8 cellular contexts compared by ENCODE assay signal in the genomic region with DNA sequence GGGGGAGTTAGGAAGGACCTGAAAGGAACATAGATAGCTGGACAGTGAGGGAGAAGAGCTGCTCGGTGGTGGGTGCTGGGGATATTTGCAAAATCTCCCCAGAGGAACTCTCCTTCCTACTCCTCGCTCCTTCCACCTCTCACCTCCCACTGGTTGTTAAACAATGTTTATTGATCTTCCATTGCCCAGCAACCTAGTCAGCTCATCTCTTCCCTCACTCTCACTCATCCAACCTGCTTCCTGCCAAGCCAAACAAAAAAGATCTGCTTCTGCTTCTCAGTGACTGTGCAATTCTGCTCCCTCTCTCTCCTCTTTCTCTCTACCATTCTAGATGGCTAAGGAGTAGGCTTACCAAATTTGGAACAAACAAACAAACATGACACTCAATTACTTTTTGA.
A peak's percentile ranks its signal among the peaks of the same experiment; 100 is the strongest.
DNase-seq lines count a peak whose midpoint lies in the region; ATAC-seq lines count a peak whose summit lies in the region.

No MANE protein-coding gene starts in this region.

- H3K27me3 ChIP-seq in HAP-1 (ENCODE audit: low read depth) = no peaks in the 10 kb centered on the region

- no peaks in the 10 kb centered on the region for H3K4me1 ChIP-seq in HAP-1

- in situ Hi-C loops in HAP-1 (cut with MboI; ENCODE audit: low sequenced_read_pairs) = no loop called here

- H3K4me3 ChIP-seq in HAP-1 = no peak overlapping the region

- H3K36me3 ChIP-seq in HAP-1 (replicated peaks) = no peaks in the 10 kb centered on the region

- peak overlapping the region; percentile 15 for H3K27ac ChIP-seq in epithelial cell of prostate

- ATAC-seq in GM19023 (IDR thresholded peaks at IDR 0.05; ENCODE audit: unreplicated experiment) = no peak

- no peaks in the 10 kb centered on the region for H3K9me3 ChIP-seq in HAP-1

- peak; percentile 45 for DNase-seq in EL
- DNase-seq in NOMO-1 treated with DMSO at 0.1 percent for 48 hours (lab: John Stamatoyannopoulos, UW; ENCODE audit: unreplicated experiment) = peak; percentile 73
- DNase-seq in epithelial cell of prostate (ENCODE audit: low read depth, low spot score) = no peak
- peak; percentile 84 for DNase-seq in renal cortical epithelial cell (ENCODE audit: low read depth)
- no peak for DNase-seq in NK-92 treated with Interleukin-12 subunit alpha and Interleukin-12 subunit beta, amount 100 ng/mL, for 24 hours (lab: John Stamatoyannopoulos, UW)
- no peak for DNase-seq in NCI-H1105 (lab: John Stamatoyannopoulos, UW)
- DNase-seq in HAP-1 (ENCODE audit: low spot score in 2 of 2) = no peak

Comparison
In these comparisons a context has a peak if more than half of its experiments do, and no peak if none do; other contexts are left out.
1. DNase-seq: peak in EL (single experiment), NOMO-1 treated with DMSO at 0.1 percent for 48 hours (single experiment) and renal cortical epithelial cell (single experiment); none in epithelial cell of prostate (single experiment), NK-92 treated with Interleukin-12 subunit alpha and Interleukin-12 subunit beta, amount 100 ng/mL, for 24 hours (single experiment), NCI-H1105 (single experiment) and HAP-1 (0 of 2).